23 cellular contexts compared by ENCODE assay signal in genomic region chr1:186044079-186044685, GRCh38.
"Had no signal": no experiment of that assay in that cellular context is flagged by ENCODE, and none has a peak within 500 bp of the region (broad histone marks: within the 10 kb centered on the region; RNA-seq: fewer than 3 reads in every experiment).

No MANE protein-coding gene starts in this region.

- DNase-seq: Karpas-422; KG1; MG63; NCI-H1092; NCI-H1105 treated with DMSO at 0.1 percent for 48 hours; NCI-H1417 treated with DMSO at 0.1 percent for 48 hours; NCI-H146; NCI-H1694 treated with DMSO at 0.1 percent for 48 hours; NCI-H2029; NCI-H2081 treated with DMSO at 0.1 percent for 48 hours; NCI-H2171; NCI-H226; NCI-H446; NCI-H510A; NCI-H524 treated with DMSO at 0.1 percent for 48 hours; NCI-H69; NCI-H774; NK-92 treated with Interleukin-12 subunit alpha and Interleukin-12 subunit beta, amount 100 ng/mL, for 24 hours; PC-3; Right ventricle myocardium superior; SIG-M5 had no signal

- H3K4me3 ChIP-seq: MG63 had no signal

- H3K36me3 ChIP-seq: MG63 had no signal

- H3K9me3 ChIP-seq: MG63 had no signal

- ATAC-seq: Panc1, PC-3, SK-N-SH treated with all-trans-retinoic acid at 6 μM for 48 hours had no signal
